10 cellular contexts compared by ENCODE assay signal in genomic region chr18:32802606-32803451, GRCh38. TPM values are rescaled to one million over a fixed set of nuclear protein-coding genes. Genes with fewer than 3 reads are reported as not detected.
DNase-seq lines count a peak whose midpoint lies in the region; ATAC-seq, FAIRE-seq and TF ChIP-seq lines count a peak whose summit lies in the region.
"Had no signal": no experiment of that assay in that cellular context is flagged by ENCODE, and none has a peak within 500 bp of the region (broad histone marks: within the 10 kb centered on the region; RNA-seq: fewer than 3 reads in every experiment).

No MANE protein-coding gene starts in this region.

- ATAC-seq in GM19463 (IDR thresholded peaks at IDR 0.05; ENCODE audit: unreplicated experiment) (peak; percentile 49), HG03025 (IDR thresholded peaks at IDR 0.05; ENCODE audit: low FRiP score, unreplicated experiment) (peak; percentile 51), left lobe of liver (no peak)

- DNase-seq in D721Med (ENCODE audit: insufficient read length, low spot score) (no peak), NCI-H69 (lab: John Stamatoyannopoulos, UW) (peak; percentile 96), UCSD-AML1 (lab: John Stamatoyannopoulos, UW; ENCODE audit: unreplicated experiment) (no peak), NCI-H1930 (lab: John Stamatoyannopoulos, UW) (no peak), left lobe of liver (ENCODE audit: low spot score) (no peak)
- DNase-seq in activated CD8-positive, alpha-beta memory T cell treated with anti-CD3 and anti-CD28 coated beads, Interleukin-2, amount 50 U/mL, for 4 hours, result no peak
- DNase-seq: activated T-cell treated with anti-CD3 and anti-CD28 coated beads for 4 hours had no signal

- FAIRE-seq in D721Med (lab: Jason Lieb, UNC), result peak; percentile 6

- TF ChIP-seq CTCF in D721Med (IDR thresholded peaks at IDR 0.05; ENCODE audit: insufficient read depth, missing control alignments), result no peak

RNA-seq across cellular contexts. Expression of gene KLHL14, which starts 30.0 kb away (rescaled TPM):
- not detected for total RNA-seq in left lobe of liver
- total RNA-seq: T-helper 1 cell treated with Interleukin-12 subunit alpha and Interleukin-12 subunit beta and Interleukin-4 antibody, amounts not matched to agents 30 ng/mL and 1 ng/mL, for 36 hours had no signal
